15 cellular contexts compared by ENCODE assay signal in the genomic region with DNA sequence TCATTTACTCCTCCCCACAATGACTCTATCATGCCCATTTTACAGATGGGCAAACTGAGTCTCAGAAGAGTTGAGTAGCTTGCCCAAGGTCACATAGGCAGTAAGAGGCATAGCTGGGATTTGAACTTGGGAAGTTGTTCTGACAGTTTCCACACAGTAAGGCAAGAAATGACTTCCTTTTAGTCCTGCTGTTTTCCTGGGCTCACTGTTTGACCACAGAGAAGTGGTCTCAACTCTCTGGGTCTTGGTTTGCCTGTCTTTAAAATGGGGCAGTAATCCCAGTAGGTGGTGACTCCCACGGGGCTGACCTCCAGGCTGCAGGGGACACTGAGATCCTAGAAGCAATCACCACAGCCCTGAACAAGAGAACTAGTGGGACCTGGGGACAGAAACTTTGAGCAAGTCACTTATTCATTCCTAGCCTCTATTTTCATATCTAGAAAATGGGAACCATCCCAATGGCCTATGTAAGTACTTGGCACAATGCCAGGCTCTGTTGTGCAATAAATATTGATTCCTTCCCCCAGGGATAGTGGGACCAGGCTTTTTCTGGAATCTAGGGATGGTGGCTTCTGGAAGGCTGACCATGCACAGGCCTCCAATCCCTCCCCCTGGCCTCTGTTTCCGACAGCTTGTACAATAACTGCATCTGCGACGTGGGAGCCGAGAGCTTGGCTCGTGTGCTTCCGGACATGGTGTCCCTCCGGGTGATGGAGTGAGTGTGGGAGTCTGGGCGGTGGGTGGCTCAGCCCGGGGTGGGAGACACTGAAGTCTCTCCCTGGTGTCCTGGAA. TPM values are rescaled to one million over a fixed set of nuclear protein-coding genes. Genes with fewer than 3 reads are reported as not detected.
A peak's percentile ranks its signal among the peaks of the same experiment; 100 is the strongest.
DNase-seq lines count a peak whose midpoint lies in the region; ATAC-seq and TF ChIP-seq lines count a peak whose summit lies in the region.
"Had no signal": no experiment of that assay in that cellular context is flagged by ENCODE, and none has a peak within 500 bp of the region (broad histone marks: within the 10 kb centered on the region; RNA-seq: fewer than 3 reads in every experiment).

No MANE protein-coding gene starts in this region.

- TF ChIP-seq CTCF in adrenal gland (IDR thresholded peaks at IDR 0.05) (no peak), sigmoid colon (IDR thresholded peaks at IDR 0.05) (no peak)

- TF ChIP-seq POLR2A in adrenal gland (IDR thresholded peaks at IDR 0.05), result no peak
- no peak for TF ChIP-seq POLR2A in sigmoid colon (IDR thresholded peaks at IDR 0.05)

- no peak for TF ChIP-seq EP300 in sigmoid colon (IDR thresholded peaks at IDR 0.05)

- H3K27ac ChIP-seq in adrenal gland, result peak overlapping the region; percentile 47 to 86 (median 77)
- H3K27ac ChIP-seq in sigmoid colon, result peak overlapping the region; percentile 54 to 77 (median 67)
- H3K27ac ChIP-seq: epithelial cell of prostate, SJSA1 had no signal

- H3K9me3 ChIP-seq in adrenal gland (replicated peaks in 1 of 3) (no peaks in the 10 kb centered on the region), sigmoid colon (no peaks in the 10 kb centered on the region)
- H3K9me3 ChIP-seq: SJSA1 had no signal

- ATAC-seq in left ventricle myocardium superior (peak; percentile 36), HG03521 (IDR thresholded peaks at IDR 0.05; ENCODE audit: unreplicated experiment) (no peak)
- ATAC-seq: activated naive CD4-positive, alpha-beta T cell treated with anti-CD3 and anti-CD28 coated beads, Interleukin-2, amount 50 U/mL, for 72 hours; GM23338 had no signal

- H3K36me3 ChIP-seq in adrenal gland (replicated peaks in 1 of 2) (peaks cover 0 to 22% of the 10 kb centered on the region in 2 donors), sigmoid colon (peaks cover 9 to 22% (median 15%) of the 10 kb centered on the region in 4 donors)

- 35 to 62% (median 39%) methylated on average over 2 to 10 of the region's 10 CpGs for WGBS in adrenal gland, 4 donors
- WGBS in sigmoid colon, 2 donors, result 90 to 91% methylated on average over 10 of the region's 10 CpGs

- peaks cover 40 to 44% of the 10 kb centered on the region in 2 donors for H3K4me1 ChIP-seq in adrenal gland (replicated peaks in 1 of 2)
- peaks cover 0 to 48% (median 36%) of the 10 kb centered on the region in 4 donors for H3K4me1 ChIP-seq in sigmoid colon
- H3K4me1 ChIP-seq: SJSA1 had no signal

- H3K27me3 ChIP-seq in adrenal gland, result no peaks in the 10 kb centered on the region
- H3K27me3 ChIP-seq in sigmoid colon, result no peaks in the 10 kb centered on the region
- H3K27me3 ChIP-seq: SJSA1 had no signal

- H3K4me3 ChIP-seq in adrenal gland, result no peak overlapping the region
- no peak overlapping the region for H3K4me3 ChIP-seq in sigmoid colon
- H3K4me3 ChIP-seq: GM23338, SJSA1 had no signal

- DNase-seq in EH (ENCODE audit: low read depth), result peak; percentile 15
- DNase-seq in adrenal gland, result peak in 4 of 7 donors; percentile 60 to 71 (median 66)
- no peak for DNase-seq in left ventricle myocardium superior
- no peak for DNase-seq in sigmoid colon
- DNase-seq in globus pallidus (ENCODE audit: low spot score), result no peak
- DNase-seq in hippocampal formation (lab: John Stamatoyannopoulos, UW), result no peak
- DNase-seq in activated naive CD4-positive, alpha-beta T cell (lab: John Stamatoyannopoulos, UW), result no peak
- DNase-seq: DND-41; NCI-H2081 treated with DMSO at 0.1 percent for 48 hours; stimulated activated CD4-positive, alpha-beta T cell treated with anti-CD3 and anti-CD28 coated beads, Interleukin-2, amount 100 ng/mL, for 48 hours had no signal

- intact Hi-C loops in adrenal gland (cut with DNase I) (loop anchor here in 1 of 2 donors (10.0 kb wide), 1 partner anchor 407 kb away; no protein-coding TSS in a partner anchor), left ventricle myocardium superior (cut with micrococcal nuclease) (loop anchor here (10.0 kb wide), 1 partner anchor 97 kb away; no protein-coding TSS in a partner anchor), sigmoid colon (cut with DNase I) (loop anchor here (2.0 to 5.0 kb wide), 2 partner anchors 341 to 409 kb away; partner anchors contain the start of gene EMP2)

RNA-seq across cellular contexts. Expression of gene DEXI, which starts 20.5 kb away (rescaled TPM):
- 100 to 1,000 TPM in 5 of 8 donors, 10 to 100 TPM in 3; 91.9 to 303 (median 136) TPM for total RNA-seq in adrenal gland
- 10 to 100 TPM; 52.6 to 56.6 (median 54.3) TPM for polyA plus RNA-seq in adrenal gland
- total RNA-seq in left ventricle myocardium superior, result 124 TPM
- 10 to 100 TPM; 55.0 to 99.9 (median 77.4) TPM for total RNA-seq in sigmoid colon
- 10 to 100 TPM; 13.9 to 24.7 (median 18.6) TPM for polyA plus RNA-seq in sigmoid colon

RNA-seq across cellular contexts. Expression of gene CLEC16A, which starts 22.6 kb away (rescaled TPM):
- total RNA-seq in adrenal gland (10 to 100 TPM; 22.5 to 37.2 (median 29.0) TPM), left ventricle myocardium superior (20.6 TPM), sigmoid colon (10 to 100 TPM; 21.3 to 35.2 (median 29.5) TPM)
- polyA plus RNA-seq in adrenal gland (10 to 100 TPM; 14.0 to 24.7 (median 21.6) TPM), sigmoid colon (10 to 100 TPM in 2 of 3 donors, 1 to 10 TPM in 1; 9.6 to 24.6 (median 10.6) TPM)

RNA-seq across cellular contexts. Expression of gene CIITA, which starts 44.7 kb away (rescaled TPM):
- total RNA-seq in adrenal gland, result 10 to 100 TPM in 7 of 8 donors, 1 to 10 TPM in 1; 6.5 to 48.1 (median 20.6) TPM
- polyA plus RNA-seq in adrenal gland, result 10 to 100 TPM in 1 of 3 donors, 1 to 10 TPM in 2; 4.4 to 37.2 (median 7.9) TPM
- total RNA-seq in left ventricle myocardium superior, result 12.2 TPM
- 10 to 100 TPM in 2 of 4 donors, 1 to 10 TPM in 2; 4.9 to 13.6 (median 11.5) TPM for total RNA-seq in sigmoid colon
- 10 to 100 TPM in 1 of 3 donors, 1 to 10 TPM in 2; 1.2 to 53.9 (median 2.4) TPM for polyA plus RNA-seq in sigmoid colon

Comparison
In these comparisons a context has a peak if more than half of its experiments do, and no peak if none do; other contexts are left out.
1. DNase-seq: peak in EH (single experiment) and adrenal gland (4 of 7); none in left ventricle myocardium superior (single experiment), sigmoid colon (single experiment), globus pallidus (single experiment), hippocampal formation (0 of 2) and activated naive CD4-positive, alpha-beta T cell (0 of 4).